19 cellular contexts compared by ENCODE assay signal in the genomic region with DNA sequence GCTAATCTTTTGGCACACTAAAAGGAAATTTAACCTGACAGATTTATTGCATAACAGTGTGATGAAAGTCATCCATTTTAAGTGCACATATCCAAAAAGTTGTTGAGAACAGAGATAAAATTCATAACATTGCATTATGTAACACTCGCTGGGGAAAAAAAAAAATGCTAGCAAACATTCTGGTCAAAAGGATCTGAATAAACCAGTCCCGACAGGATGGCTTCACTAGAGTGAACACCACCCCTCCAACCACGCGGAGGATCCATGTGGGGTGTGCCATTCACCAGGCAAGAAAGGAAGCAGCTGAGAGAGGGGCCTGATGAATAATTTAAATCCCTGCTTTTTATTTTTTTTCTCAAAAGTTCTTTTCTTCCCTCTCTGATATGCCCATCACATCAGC.
"Had no signal": no experiment of that assay in that cellular context is flagged by ENCODE, and none has a peak within 500 bp of the region (broad histone marks: within the 10 kb centered on the region; RNA-seq: fewer than 3 reads in every experiment).

No MANE protein-coding gene starts in this region.

- H3K27me3 ChIP-seq: gastrocnemius medialis, pancreas had no signal

- H3K36me3 Mint-ChIP-seq: memory B cell, mesothelial cell of epicardium, natural killer cell had no signal

- H3K4me1 Mint-ChIP-seq: memory B cell, natural killer cell had no signal

- ATAC-seq: gastrocnemius medialis, left lobe of liver, natural killer cell had no signal

- H3K27ac ChIP-seq: coronary artery, gastrocnemius medialis, lower lobe of right lung, pancreas had no signal

- H3K36me3 ChIP-seq: gastrocnemius medialis, lower lobe of right lung, pancreas had no signal

- H3K27ac Mint-ChIP-seq: endodermal cell, memory B cell, mesothelial cell of epicardium, natural killer cell, progenitor cell of endocrine pancreas had no signal

- H3K9me3 Mint-ChIP-seq: endodermal cell, memory B cell, mesothelial cell of epicardium, neural crest cell had no signal

- H3K4me3 ChIP-seq: coronary artery, gastrocnemius medialis, lower lobe of right lung, pancreas had no signal

- H3K4me1 ChIP-seq: gastrocnemius medialis, lower lobe of right lung, pancreas had no signal

- H3K9me3 ChIP-seq: gastrocnemius medialis, lower lobe of right lung, pancreas had no signal

- DNase-seq: effector CD4-positive, alpha-beta T cell; endodermal cell; erythroblast; gastrocnemius medialis; islet precursor cell; lower lobe of right lung; natural killer cell; occipital lobe; pancreas; small intestine; stimulated activated CD4-positive, alpha-beta T cell treated with anti-CD3 and anti-CD28 coated beads, Interleukin-2, amount 100 ng/mL, for 48 hours; stimulated activated naive CD4-positive, alpha-beta T cell treated with Interleukin-2 at 50 U/mL for 16 hours; trophoblast cell had no signal

- H3K4me3 Mint-ChIP-seq: endodermal cell, memory B cell, mesothelial cell of epicardium, natural killer cell, neural crest cell had no signal
